8 cellular contexts compared by ENCODE assay signal in genomic region chr11:73625690-73626318, GRCh38. TPM values are rescaled to one million over a fixed set of nuclear protein-coding genes. Genes with fewer than 3 reads are reported as not detected.
DNase-seq lines count a peak whose midpoint lies in the region; ATAC-seq lines count a peak whose summit lies in the region.

No MANE protein-coding gene starts in this region.

- no peak overlapping the region for H3K14ac ChIP-seq in mesenchymal stem cell (ENCODE audit: low read length in 2 of 2)

- H3K27ac ChIP-seq in CD4-positive, CD25-positive, alpha-beta regulatory T cell (ENCODE audit: insufficient read depth, low read length, poor library complexity, severe bottlenecking): no peak overlapping the region
- no peak overlapping the region for H3K27ac ChIP-seq in mesenchymal stem cell (ENCODE audit: low read length, poor library complexity, severe bottlenecking)

- H3K23ac ChIP-seq in mesenchymal stem cell (ENCODE audit: low read length in 2 of 2): no peak overlapping the region

- H3K9me3 Mint-ChIP-seq in CD4-positive, CD25-positive, alpha-beta regulatory T cell: peaks cover 0 to 2% (median 0%) of the 10 kb centered on the region in 7 donors
- no peaks in the 10 kb centered on the region for H3K9me3 Mint-ChIP-seq in effector memory CD8-positive, alpha-beta T cell

- H3K4me3 Mint-ChIP-seq in CD4-positive, CD25-positive, alpha-beta regulatory T cell: no peak overlapping the region
- peak overlapping the region in 1 of 2 donors; percentile 26 for H3K4me3 Mint-ChIP-seq in effector memory CD8-positive, alpha-beta T cell

- H3K4me1 Mint-ChIP-seq in CD4-positive, CD25-positive, alpha-beta regulatory T cell: peaks cover 0 to 3% (median 1%) of the 10 kb centered on the region in 4 donors
- peaks cover 3 to 4% of the 10 kb centered on the region in 2 donors for H3K4me1 Mint-ChIP-seq in effector memory CD8-positive, alpha-beta T cell (ENCODE audit: low read depth in 2 of 2)

- H3K4ac ChIP-seq in mesenchymal stem cell (ENCODE audit: low read depth in 1 of 2, low read length in 2 of 2): no peak overlapping the region

- no peak overlapping the region for H2BK120ac ChIP-seq in mesenchymal stem cell (ENCODE audit: low read depth, low read length)

- peak; percentile 56 to 73 (median 67) for DNase-seq in CD4-positive, CD25-positive, alpha-beta regulatory T cell
- DNase-seq in HT1080 (ENCODE audit: low read depth): peak; percentile 64
- peak; percentile 61 to 70 for DNase-seq in NOMO-1 (lab: John Stamatoyannopoulos, UW; ENCODE audit: unreplicated experiment in 2 of 2)
- DNase-seq in activated CD8-positive, alpha-beta memory T cell treated with anti-CD3 and anti-CD28 coated beads for 1 hour (ENCODE audit: extremely low read depth in 1 of 2, low read depth in 1 of 2): peak; percentile 27 to 50
- peak; percentile 60 to 66 (median 60) for DNase-seq in effector memory CD8-positive, alpha-beta T cell
- DNase-seq in mesenchymal stem cell: peak; percentile 67
- DNase-seq in stimulated activated CD8-positive, alpha-beta memory T cell treated with anti-CD3 and anti-CD28 coated beads, Interleukin-15, amount 100 ng/mL, for 4 hours (ENCODE audit: low read depth in 2 of 2): peak; percentile 26 to 47

- peaks cover 4% of the 10 kb centered on the region for H3K27me3 ChIP-seq in CD4-positive, CD25-positive, alpha-beta regulatory T cell (ENCODE audit: control insufficient read depth, insufficient read depth, low read length)
- H3K27me3 ChIP-seq in mesenchymal stem cell (ENCODE audit: control insufficient read depth in 1 of 2, insufficient read depth in 1 of 2, low read length in 2 of 2): peaks cover 17 to 39% of the 10 kb centered on the region in 2 experiments

- no peak overlapping the region for H3K27ac Mint-ChIP-seq in CD4-positive, CD25-positive, alpha-beta regulatory T cell
- H3K27ac Mint-ChIP-seq in effector memory CD8-positive, alpha-beta T cell: no peak overlapping the region

- H3K9ac ChIP-seq in mesenchymal stem cell (ENCODE audit: low read length): peak overlapping the region; percentile 72

- peaks cover 33% of the 10 kb centered on the region for H3K27me3 Mint-ChIP-seq in CD4-positive, CD25-positive, alpha-beta regulatory T cell
- H3K27me3 Mint-ChIP-seq in effector memory CD8-positive, alpha-beta T cell: peaks cover 23 to 38% of the 10 kb centered on the region in 2 donors

- no peak overlapping the region for H3K4me3 ChIP-seq in CD4-positive, CD25-positive, alpha-beta regulatory T cell (ENCODE audit: low read depth, low read length)
- peak overlapping the region in 1 of 2 experiments; percentile 67 for H3K4me3 ChIP-seq in mesenchymal stem cell (ENCODE audit: insufficient read depth in 1 of 2, low read depth in 1 of 2, low read length in 2 of 2)

- no peak overlapping the region for H2AFZ ChIP-seq in mesenchymal stem cell (ENCODE audit: low read depth, low read length)

- H3K9me3 ChIP-seq in CD4-positive, CD25-positive, alpha-beta regulatory T cell (ENCODE audit: control insufficient read depth in 2 of 2, low read length in 2 of 2): no peaks in the 10 kb centered on the region
- no peaks in the 10 kb centered on the region for H3K9me3 ChIP-seq in mesenchymal stem cell (ENCODE audit: control insufficient read depth, low read length)

- 39% methylated on average over 16 of the region's 20 CpGs for WGBS in mesenchymal stem cell

- no peak overlapping the region for H2AK5ac ChIP-seq in mesenchymal stem cell (ENCODE audit: low read length, severe bottlenecking)

- no peak overlapping the region for H2BK5ac ChIP-seq in mesenchymal stem cell (ENCODE audit: low read depth, low read length, poor library complexity, severe bottlenecking)

- H3K36me3 ChIP-seq in CD4-positive, CD25-positive, alpha-beta regulatory T cell (ENCODE audit: control insufficient read depth, insufficient read depth, low read length): no peaks in the 10 kb centered on the region
- H3K36me3 ChIP-seq in mesenchymal stem cell (ENCODE audit: control insufficient read depth in 1 of 2, insufficient read depth in 2 of 2, low read depth in 1 of 2, low read length in 2 of 2): no peaks in the 10 kb centered on the region

- H3K4me2 ChIP-seq in mesenchymal stem cell (ENCODE audit: low read length, poor library complexity, severe bottlenecking): no peak overlapping the region

- H3K4me1 ChIP-seq in CD4-positive, CD25-positive, alpha-beta regulatory T cell (ENCODE audit: control insufficient read depth, insufficient read depth, low read length, poor library complexity, severe bottlenecking): no peaks in the 10 kb centered on the region
- peaks cover 3% of the 10 kb centered on the region for H3K4me1 ChIP-seq in mesenchymal stem cell (ENCODE audit: control insufficient read depth, insufficient read depth, low read depth, low read length)

- peak overlapping the region; percentile 20 for H2BK15ac ChIP-seq in mesenchymal stem cell (ENCODE audit: low read depth, poor library complexity, severe bottlenecking)

- no peak overlapping the region for H3K18ac ChIP-seq in mesenchymal stem cell (ENCODE audit: low read depth in 1 of 2, low read length in 2 of 2)

- no peaks in the 10 kb centered on the region for H3K36me3 Mint-ChIP-seq in CD4-positive, CD25-positive, alpha-beta regulatory T cell
- H3K36me3 Mint-ChIP-seq in effector memory CD8-positive, alpha-beta T cell (ENCODE audit: insufficient read depth): peaks cover 3% of the 10 kb centered on the region

- no peaks in the 10 kb centered on the region for H3K79me1 ChIP-seq in mesenchymal stem cell (replicated peaks; ENCODE audit: low read length, poor library complexity, severe bottlenecking)

- ATAC-seq in CD4-positive, CD25-positive, alpha-beta regulatory T cell (ENCODE audit: low read depth in 2 of 2): peak; percentile 66 to 72
- peak; percentile 80 for ATAC-seq in effector memory CD8-positive, alpha-beta T cell (replicated peaks)
- ATAC-seq in GM18870 (IDR thresholded peaks at IDR 0.05; ENCODE audit: unreplicated experiment): no peak

- no peak overlapping the region for H2BK12ac ChIP-seq in mesenchymal stem cell (ENCODE audit: low read length in 2 of 2)

- peak overlapping the region; percentile 18 for H4K91ac ChIP-seq in mesenchymal stem cell (ENCODE audit: low read length)

- H4K8ac ChIP-seq in mesenchymal stem cell (ENCODE audit: low read length): no peak overlapping the region

RNA-seq across cellular contexts. Expression of gene PLEKHB1, which starts 20.6 kb away (rescaled TPM):
- total RNA-seq in CD4-positive, CD25-positive, alpha-beta regulatory T cell: 21.3 TPM
- 10 to 100 TPM; 48.5 to 88.0 (median 69.8) TPM for polyA plus RNA-seq in CD4-positive, CD25-positive, alpha-beta regulatory T cell
- 0.13 and 0.80 TPM in 2 replicates for total RNA-seq in HT1080 (2014; rRNA removed; shearing (Covaris generic))
- 0.58 and 1.0 TPM in 2 replicates for polyA plus RNA-seq in HT1080 (2015; cell fraction: cytosol; rRNA removed)
- polyA plus RNA-seq in HT1080 (2015; cell fraction: nucleus; rRNA removed): 0.81 and 0.97 TPM in 2 replicates
- 0.90 TPM for polyA plus RNA-seq in mesenchymal stem cell (2013, experiment 1 of 2)
- 0.97 TPM for polyA plus RNA-seq in mesenchymal stem cell (2013, experiment 2 of 2)

RNA-seq across cellular contexts. Expression of gene FAM168A, which starts 27.9 kb away (rescaled TPM):
- total RNA-seq in CD4-positive, CD25-positive, alpha-beta regulatory T cell: 21.3 TPM
- 1 to 10 TPM; 1.5 to 3.5 (median 2.8) TPM for polyA plus RNA-seq in CD4-positive, CD25-positive, alpha-beta regulatory T cell
- total RNA-seq in HT1080 (2014; rRNA removed; shearing (Covaris generic)): 17.1 and 20.3 TPM in 2 replicates
- polyA plus RNA-seq in HT1080 (2015; cell fraction: cytosol; rRNA removed): 15.4 and 19.8 TPM in 2 replicates
- polyA plus RNA-seq in HT1080 (2015; cell fraction: nucleus; rRNA removed): 29.4 and 31.3 TPM in 2 replicates
- polyA plus RNA-seq in mesenchymal stem cell (2013, experiment 1 of 2): 22.5 TPM
- polyA plus RNA-seq in mesenchymal stem cell (2013, experiment 2 of 2): 20.6 TPM

Comparison
In these comparisons a context has a peak if more than half of its experiments do, and no peak if none do; other contexts are left out.
1. RNA of gene PLEKHB1, which starts 20.6 kb away (total RNA-seq): 21.3 TPM in CD4-positive, CD25-positive, alpha-beta regulatory T cell (single experiment); 0.13 to 0.80 TPM in HT1080; every median in the first group is over 10 times any median in the second.
2. Peak in every context shown above with its lines, with median percentiles within 50 percentile points of each other: DNase-seq.